In genomic region chr17:8173056-8173870, GRCh38 we compare ENCODE assay signal across 8 cellular contexts. TPM values are rescaled to one million over a fixed set of nuclear protein-coding genes. Genes with fewer than 3 reads are reported as not detected.
A peak's percentile ranks its signal among the peaks of the same experiment; 100 is the strongest.
DNase-seq lines count a peak whose midpoint lies in the region; ATAC-seq and TF ChIP-seq lines count a peak whose summit lies in the region.

No MANE protein-coding gene starts in this region.

- WGBS in right lobe of liver (ENCODE audit: insufficient coverage, low coverage, low lambda C conversion rate, missing lambda C conversion rate): under 1% methylated on average over 23 of the region's 23 CpGs

- H3K4me3 Mint-ChIP-seq in CD8-positive, alpha-beta T cell: peak overlapping the region; percentile 83

- CTCF ChIA-PET in CD8-positive, alpha-beta T cell (lab: Charles Lee): interaction anchor here (0.9 to 17.5 kb wide), 7 partner anchors 13 to 50 kb away, joined by 3 to 183 read pairs (median 6); partner anchors contain the start of gene VAMP2

- peak overlapping the region; percentile 100 for H3K27ac Mint-ChIP-seq in CD8-positive, alpha-beta T cell

- no peaks in the 10 kb centered on the region for H3K27me3 Mint-ChIP-seq in CD8-positive, alpha-beta T cell (ENCODE audit: low read depth)

- TF ChIP-seq POLR2A in right lobe of liver (IDR thresholded peaks at IDR 0.05): peak; percentile 100

- peak overlapping the region; percentile 98 for H3K27ac ChIP-seq in CD8-positive, alpha-beta T cell (ENCODE audit: low read depth, low read length)
- H3K27ac ChIP-seq in dorsolateral prefrontal cortex (peak overlapping the region; percentile 79 to 100 (median 97)), right lobe of liver (peak overlapping the region; percentile 92 to 98 (median 93))

- peak; percentile 84 for ATAC-seq in CD8-positive, alpha-beta T cell
- peak; percentile 68 for ATAC-seq in GM19397 (IDR thresholded peaks at IDR 0.05; ENCODE audit: unreplicated experiment)
- ATAC-seq in HG03520 (IDR thresholded peaks at IDR 0.05; ENCODE audit: unreplicated experiment): peak; percentile 67
- ATAC-seq in right lobe of liver: peak; percentile 81 to 91 (median 86)

- H3K4me1 ChIP-seq in CD8-positive, alpha-beta T cell (ENCODE audit: insufficient read depth, low read length): peaks cover 40% of the 10 kb centered on the region
- H3K4me1 ChIP-seq in right lobe of liver: peaks cover 0 to 24% (median 4%) of the 10 kb centered on the region in 4 donors

- intact Hi-C loops in CD8-positive, alpha-beta T cell (cut with DNase I, micrococcal nuclease): loop anchor here (1.0 to 5.0 kb wide), 8 partner anchors 9 to 49 kb away; no protein-coding TSS in a partner anchor
- intact Hi-C loops in dorsolateral prefrontal cortex (cut with DNase I) (no loop called here), right lobe of liver (cut with DNase I) (no loop called here)

- peak overlapping the region; percentile 39 for H3K4me3 ChIP-seq in CD8-positive, alpha-beta T cell (ENCODE audit: low read depth, low read length)
- H3K4me3 ChIP-seq in dorsolateral prefrontal cortex: peak overlapping the region; percentile 1 to 81 (median 61)
- H3K4me3 ChIP-seq in right lobe of liver: peak overlapping the region in 2 of 3 donors; percentile 38 to 52

- TF ChIP-seq CTCF in CD8-positive, alpha-beta T cell (IDR thresholded peaks at IDR 0.05): no peak
- peak in 10 of 56 donors; percentile 7 to 32 (median 14) for TF ChIP-seq CTCF in dorsolateral prefrontal cortex (IDR thresholded peaks at IDR 0.05 in 54 of 56, conservative IDR thresholded peaks at IDR 0.05 in 2 of 56; ENCODE audit: low read depth in 1 of 56, partially characterized antibody in 56 of 56)
- TF ChIP-seq CTCF in right lobe of liver (IDR thresholded peaks at IDR 0.05): no peak

- POLR2A ChIA-PET in CD8-positive, alpha-beta T cell (lab: Charles Lee): interaction anchor here (0.6 to 2.3 kb wide), 21 partner anchors 12 to 215 kb away, joined by 3 to 101 read pairs (median 6); partner anchors contain the start of genes AURKB, BORCS6, CTC1 and HES7

- H3K36me3 Mint-ChIP-seq in CD8-positive, alpha-beta T cell: no peaks in the 10 kb centered on the region

- peak in 5 of 7 experiments; percentile 61 to 89 (median 76) for DNase-seq in CD8-positive, alpha-beta T cell
- peak; percentile 61 for DNase-seq in NCI-H524 treated with DMSO at 0.1 percent for 48 hours (lab: John Stamatoyannopoulos, UW)
- peak; percentile 78 to 84 for DNase-seq in activated CD4-positive, alpha-beta T cell treated with anti-CD3 and anti-CD28 coated beads for 4 hours
- peak in 9 of 10 donors; percentile 77 to 96 (median 87) for DNase-seq in dorsolateral prefrontal cortex
- DNase-seq in right lobe of liver: peak; percentile 71 to 85 (median 78)
- DNase-seq in stimulated activated CD4-positive, alpha-beta T cell treated with anti-CD3 and anti-CD28 coated beads, TNF-alpha, amount 100 ng/mL, for 4 hours (ENCODE audit: low read depth in 3 of 3): peak in 2 of 3 experiments; percentile 62 to 65

- no peaks in the 10 kb centered on the region for H3K9me3 Mint-ChIP-seq in CD8-positive, alpha-beta T cell

- peaks cover 50% of the 10 kb centered on the region for H3K4me1 Mint-ChIP-seq in CD8-positive, alpha-beta T cell (ENCODE audit: low read depth)

- H3K36me3 ChIP-seq in CD8-positive, alpha-beta T cell (ENCODE audit: insufficient read depth, low read length): no peaks in the 10 kb centered on the region
- no peaks in the 10 kb centered on the region for H3K36me3 ChIP-seq in right lobe of liver

- H3K27me3 ChIP-seq in CD8-positive, alpha-beta T cell (ENCODE audit: insufficient read depth, low read length): no peaks in the 10 kb centered on the region
- H3K27me3 ChIP-seq in dorsolateral prefrontal cortex: no peaks in the 10 kb centered on the region
- H3K27me3 ChIP-seq in right lobe of liver: no peaks in the 10 kb centered on the region

- no peaks in the 10 kb centered on the region for H3K9me3 ChIP-seq in CD8-positive, alpha-beta T cell (ENCODE audit: low read length)
- H3K9me3 ChIP-seq in right lobe of liver: no peaks in the 10 kb centered on the region

RNA-seq across cellular contexts. Expression of gene TMEM107, which starts 2.9 kb away (rescaled TPM):
- total RNA-seq in CD8-positive, alpha-beta T cell: 10 to 100 TPM; 19.1 to 22.7 TPM
- total RNA-seq in dorsolateral prefrontal cortex: 10 to 100 TPM in 119 of 120 experiments, 1 to 10 TPM in 1; 9.1 to 25.9 (median 17.1) TPM
- total RNA-seq in right lobe of liver: 1 to 10 TPM; 2.3 to 5.0 (median 3.4) TPM

RNA-seq across cellular contexts. Expression of gene VAMP2, which starts 10.5 kb away (rescaled TPM):
- total RNA-seq in CD8-positive, alpha-beta T cell: 100 to 1,000 TPM; 302 to 303 TPM
- total RNA-seq in dorsolateral prefrontal cortex (100 to 1,000 TPM; 264 to 763 (median 490) TPM), right lobe of liver (10 to 100 TPM in 4 of 6 experiments, 1 to 10 TPM in 2; 4.4 to 18.6 (median 13.2) TPM)

RNA-seq across cellular contexts. Expression of gene BORCS6, which starts 16.7 kb away (rescaled TPM):
- 1 to 10 TPM; 6.1 to 6.7 TPM for total RNA-seq in CD8-positive, alpha-beta T cell
- total RNA-seq in dorsolateral prefrontal cortex (10 to 100 TPM in 5 of 120 experiments, 1 to 10 TPM in 115; 5.2 to 10.9 (median 8.0) TPM), right lobe of liver (1 to 10 TPM; 3.1 to 5.3 (median 4.2) TPM)

RNA-seq across cellular contexts. Expression of gene PER1, which starts 21.1 kb away (rescaled TPM):
- 1,000 to 10,000 TPM; 1,922 to 1,926 TPM for total RNA-seq in CD8-positive, alpha-beta T cell
- 100 to 1,000 TPM in 74 of 120 experiments, 10 to 100 TPM in 46; 46.9 to 218 (median 112) TPM for total RNA-seq in dorsolateral prefrontal cortex
- total RNA-seq in right lobe of liver: 100 to 1,000 TPM in 1 of 6 experiments, 10 to 100 TPM in 5; 25.7 to 118 (median 55.2) TPM

RNA-seq across cellular contexts. Expression of gene AURKB, which starts 37.1 kb away (rescaled TPM):
- total RNA-seq in CD8-positive, alpha-beta T cell: 1 to 10 TPM in 1 of 2 experiments, under 1 TPM in 1; 0.62 to 1.1 TPM
- 1 to 10 TPM in 8 of 120 experiments, under 1 TPM in 4, not detected in 108; 0.75 to 3.8 (median 1.2) TPM for total RNA-seq in dorsolateral prefrontal cortex
- total RNA-seq in right lobe of liver: 1 to 10 TPM in 4 of 6 experiments, under 1 TPM in 2; 0.26 to 3.9 (median 1.5) TPM

Comparison
In these comparisons a context has a peak if more than half of its experiments do, and no peak if none do; other contexts are left out.
1. Peak in every context shown above with its lines: DNase-seq, ATAC-seq, H3K4me3 ChIP-seq and H3K27ac ChIP-seq.
2. RNA of gene VAMP2, which starts 10.5 kb away (total RNA-seq): 264 to 763 TPM in dorsolateral prefrontal cortex and 302 to 303 TPM in CD8-positive, alpha-beta T cell; 4.4 to 18.6 TPM in right lobe of liver; every median in the first group is over 10 times any median in the second.
3. intact Hi-C loops: an anchor here in CD8-positive, alpha-beta T cell (1.0 to 5.0 kb wide); none called in dorsolateral prefrontal cortex and right lobe of liver.